In the genomic region with DNA sequence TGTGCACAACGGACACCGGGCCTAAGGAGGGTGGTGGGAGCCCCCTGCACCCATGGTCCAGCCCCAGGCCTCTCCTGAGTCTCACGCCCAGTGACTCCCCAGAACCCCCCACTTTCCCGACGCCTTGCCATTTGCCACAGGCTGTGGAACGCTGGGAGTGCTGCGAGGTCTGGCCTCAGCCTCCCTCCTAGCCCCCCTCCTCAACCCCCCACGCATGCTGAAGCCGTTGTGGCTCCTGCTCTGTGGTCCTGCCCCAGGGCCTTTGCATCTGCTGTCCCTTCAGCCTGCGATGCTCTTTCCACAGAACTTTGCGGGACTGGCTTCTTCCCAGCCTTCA, we compare ENCODE assay signal across 28 cellular contexts.
DNase-seq lines count a peak whose midpoint lies in the region; ATAC-seq lines count a peak whose summit lies in the region.
"Had no signal": no experiment of that assay in that cellular context is flagged by ENCODE, and none has a peak within 500 bp of the region (broad histone marks: within the 10 kb centered on the region; RNA-seq: fewer than 3 reads in every experiment).

No MANE protein-coding gene starts in this region.

- H2BK12ac ChIP-seq in neuronal stem cell (ENCODE audit: low read length), result peak overlapping the region; percentile 42

- no peak overlapping the region for H2BK15ac ChIP-seq in neuronal stem cell (ENCODE audit: low read length)

- no peaks in the 10 kb centered on the region for H3K79me1 ChIP-seq in neuronal stem cell (ENCODE audit: low read depth, low read length)

- no peak overlapping the region for H3K27ac ChIP-seq in right cardiac atrium (ENCODE audit: low read length)
- no peak overlapping the region for H3K27ac ChIP-seq in neuronal stem cell (replicated peaks; ENCODE audit: low read length)
- H3K27ac ChIP-seq: breast epithelium, HL-60, thyroid gland had no signal

- no peak overlapping the region for H2AFZ ChIP-seq in neuronal stem cell (ENCODE audit: low read length)

- H3K4me1 ChIP-seq in right cardiac atrium (ENCODE audit: control insufficient read depth, insufficient read depth, low read length) (no peaks in the 10 kb centered on the region), neuronal stem cell (ENCODE audit: control insufficient read depth in 2 of 2, insufficient read depth in 1 of 2, low read depth in 1 of 2, low read length in 2 of 2) (peaks cover 9 to 44% of the 10 kb centered on the region in 2 donors)

- no peak overlapping the region for H2BK120ac ChIP-seq in neuronal stem cell (ENCODE audit: low read depth, low read length)

- intact Hi-C loops in cardiac septum (cut with DNase I), result no loop called here
- intact Hi-C loops in left ventricle myocardium superior (cut with micrococcal nuclease), result no loop called here
- intact Hi-C loops in right cardiac atrium (cut with DNase I), result no loop called here

- peak overlapping the region; percentile 75 for H4K8ac ChIP-seq in neuronal stem cell (ENCODE audit: low read depth, low read length)

- no peak overlapping the region for H3K4me2 ChIP-seq in neuronal stem cell (ENCODE audit: insufficient read depth, low read length, poor library complexity, severe bottlenecking)
- H3K4me2 ChIP-seq: SK-N-SH had no signal

- no peak overlapping the region for H3K9ac ChIP-seq in neuronal stem cell (ENCODE audit: low read depth, low read length, poor library complexity)
- H3K9ac ChIP-seq: SK-N-SH had no signal

- H3K27me3 ChIP-seq in right cardiac atrium (ENCODE audit: control insufficient read depth, insufficient read depth) (no peaks in the 10 kb centered on the region), neuronal stem cell (ENCODE audit: control insufficient read depth in 3 of 3, insufficient read depth in 3 of 3, low read depth in 1 of 3, low read length in 3 of 3) (no peaks in the 10 kb centered on the region)
- H3K27me3 ChIP-seq: breast epithelium, thyroid gland had no signal

- peak overlapping the region; percentile 78 for H3K18ac ChIP-seq in neuronal stem cell (ENCODE audit: low read length)

- H3K36me3 ChIP-seq in neuronal stem cell (replicated peaks in 1 of 2; ENCODE audit: control insufficient read depth in 2 of 2, insufficient read depth in 2 of 2, low read length in 2 of 2), result peaks cover 0 to 3% of the 10 kb centered on the region in 2 donors
- H3K36me3 ChIP-seq: breast epithelium, thyroid gland had no signal

- H2AK5ac ChIP-seq in neuronal stem cell (ENCODE audit: low read depth, low read length), result peak overlapping the region; percentile 95

- no peaks in the 10 kb centered on the region for H3K9me3 ChIP-seq in right cardiac atrium (ENCODE audit: control insufficient read depth, low read length)
- peaks cover 0 to 5% of the 10 kb centered on the region in 2 donors for H3K9me3 ChIP-seq in neuronal stem cell (replicated peaks in 1 of 2; ENCODE audit: control insufficient read depth in 2 of 2, insufficient read depth in 1 of 2, low read depth in 1 of 2, low read length in 2 of 2)
- H3K9me3 ChIP-seq: breast epithelium, SK-N-SH, thyroid gland had no signal

- H3K4me3 ChIP-seq in right cardiac atrium (ENCODE audit: low read length), result no peak overlapping the region
- no peak overlapping the region for H3K4me3 ChIP-seq in neuronal stem cell (ENCODE audit: low read length in 2 of 2)
- H3K4me3 ChIP-seq: breast epithelium, thyroid gland had no signal

- peak; percentile 58 for DNase-seq in cardiac septum (ENCODE audit: low spot score)
- no peak for DNase-seq in left ventricle myocardium superior
- peak; percentile 4 to 45 (median 36) for DNase-seq in right cardiac atrium
- DNase-seq in neuronal stem cell (ENCODE audit: low spot score), result no peak
- DNase-seq in cerebellum (ENCODE audit: low spot score), result no peak
- DNase-seq in NCI-H226, result no peak
- no peak for DNase-seq in D341Med (ENCODE audit: low spot score)
- DNase-seq: activated naive CD4-positive, alpha-beta T cell; activated T-cell treated with anti-CD3 and anti-CD28 coated beads, Interleukin-2, amount 50 U/mL, for 4 hours; amygdala; COR-L47; cortex of kidney; effector memory CD8-positive, alpha-beta T cell; erythroblast; GOT3; Kasumi-1; NCI-H1436; NCI-H2081 treated with DMSO at 0.1 percent for 48 hours; NCI-H345; NCI-H748 treated with DMSO at 0.1 percent for 48 hours; SK-N-SH; small intestine; stimulated activated CD4-positive, alpha-beta T cell treated with anti-CD3 and anti-CD28 coated beads, Interleukin-1b, Interleukin-23, amount 100 ng/mL, for 48 hours; stimulated activated CD8-positive, alpha-beta memory T cell treated with anti-CD3 and anti-CD28 coated beads, Interleukin-4, amount 100 ng/mL, for 48 hours; stimulated activated naive CD8-positive, alpha-beta T cell treated with anti-CD3 and anti-CD28 coated beads, Interleukin-15, amount 100 ng/mL, for 72 hours had no signal

- H3K14ac ChIP-seq in neuronal stem cell (ENCODE audit: low read length), result peak overlapping the region; percentile 60

- peak overlapping the region; percentile 62 for H3K23ac ChIP-seq in neuronal stem cell (ENCODE audit: low read depth, low read length, poor library complexity)

- no peak overlapping the region for H4K91ac ChIP-seq in neuronal stem cell (ENCODE audit: low read depth, low read length, poor library complexity)

- ATAC-seq in left ventricle myocardium superior, result no peak
- no peak for ATAC-seq in right cardiac atrium
- ATAC-seq: activated T-cell treated with anti-CD3 and anti-CD28 coated beads, Interleukin-2, amount 50 U/mL, for 4 hours; effector memory CD8-positive, alpha-beta T cell; stimulated activated naive CD8-positive, alpha-beta T cell treated with anti-CD3 and anti-CD28 coated beads, Interleukin-15, amount 100 ng/mL, for 72 hours had no signal

- no peak overlapping the region for H2BK5ac ChIP-seq in neuronal stem cell (ENCODE audit: low read length)

- 94% methylated on average over 11 of the region's 11 CpGs for WGBS in right cardiac atrium
- no CpG with 5 or more reads among the region's 11 CpGs for WGBS in neuronal stem cell (ENCODE audit: extremely low coverage in 2 of 2, insufficient read length in 2 of 2, insufficient replicate concordance in 1 of 2), 2 donors

- H3K4ac ChIP-seq in neuronal stem cell (ENCODE audit: low read length), result no peak overlapping the region

Comparison
In these comparisons a context has a peak if more than half of its experiments do, and no peak if none do; other contexts are left out.
1. DNase-seq: peak in cardiac septum (single experiment) and right cardiac atrium (3 of 3); none in left ventricle myocardium superior (single experiment), neuronal stem cell (single experiment), cerebellum (single experiment), NCI-H226 (single experiment) and D341Med (single experiment).